Comparison of ENCODE assay signal across 29 cellular contexts in the genomic region with DNA sequence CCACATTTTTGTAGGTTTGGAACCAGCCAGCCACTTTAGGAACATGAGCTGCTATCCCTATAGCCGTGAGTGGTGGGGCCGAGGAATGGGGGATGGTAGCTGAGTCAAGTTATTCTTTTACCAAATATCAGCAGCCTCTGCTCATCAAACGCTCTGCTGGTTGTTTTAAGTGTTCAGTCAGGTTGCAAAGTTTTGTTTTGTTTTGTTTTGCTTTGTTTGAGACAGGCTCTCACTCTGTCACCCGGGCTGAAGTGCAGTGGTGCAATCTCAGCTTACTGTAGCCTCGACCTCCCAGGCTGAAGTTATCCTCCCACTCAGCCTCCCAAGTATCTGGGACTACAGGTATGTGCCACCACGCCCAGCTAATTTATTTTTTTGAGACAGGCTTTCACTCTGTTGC. TPM values are rescaled to one million over a fixed set of nuclear protein-coding genes. Genes with fewer than 3 reads are reported as not detected.
"Had no signal": no experiment of that assay in that cellular context is flagged by ENCODE, and none has a peak within 500 bp of the region (broad histone marks: within the 10 kb centered on the region; RNA-seq: fewer than 3 reads in every experiment).

No MANE protein-coding gene starts in this region.

- H3K4me3 ChIP-seq: breast epithelium, MG63, Peyer's patch, SJCRH30 had no signal

- H3K9me3 Mint-ChIP-seq: activated T-helper 1 cell treated with anti-CD3 and anti-CD28 coated beads, Interleukin-12 subunit alpha, Interleukin-12 subunit beta, Interleukin-2, Interleukin-4 antibody, amounts not matched to agents 30 ng/mL and 10 ng/mL and 1 ng/mL, durations not matched to agents 14 hours and 24 hours and 36 hours had no signal

- H3K27me3 ChIP-seq: breast epithelium, MG63, Peyer's patch, SJCRH30 had no signal

- H3K9ac ChIP-seq: SK-N-SH had no signal

- H3K4me3 Mint-ChIP-seq: activated CD4-positive, alpha-beta T cell treated with anti-CD3 and anti-CD28 coated beads for 36 hours; activated CD8-positive, alpha-beta memory T cell treated with anti-CD3 and anti-CD28 coated beads, Interleukin-2, amount 10 ng/mL, durations not matched to agents 7 days and 5 days; activated naive CD4-positive, alpha-beta T cell treated with anti-CD3 and anti-CD28 coated beads, Interleukin-2, amount 50 U/mL, for 24 hours; activated T-cell treated with anti-CD3 and anti-CD28 coated beads, Interleukin-2, amount 50 U/mL, for 24 hours; activated T-helper 1 cell treated with anti-CD3 and anti-CD28 coated beads, Interleukin-12 subunit alpha, Interleukin-12 subunit beta, Interleukin-2, Interleukin-4 antibody, amounts not matched to agents 30 ng/mL and 10 ng/mL and 1 ng/mL, durations not matched to agents 14 hours and 24 hours and 36 hours had no signal

- ATAC-seq: activated CD4-positive, alpha-beta T cell treated with anti-CD3 and anti-CD28 coated beads for 36 hours; activated CD8-positive, alpha-beta memory T cell treated with anti-CD3 and anti-CD28 coated beads, Interleukin-2, amount 10 ng/mL, durations not matched to agents 7 days and 5 days had no signal

- H3K27ac Mint-ChIP-seq: activated CD4-positive, alpha-beta T cell treated with anti-CD3 and anti-CD28 coated beads for 36 hours; activated CD8-positive, alpha-beta memory T cell treated with anti-CD3 and anti-CD28 coated beads, Interleukin-2, amount 10 ng/mL, durations not matched to agents 7 days and 5 days; activated naive CD4-positive, alpha-beta T cell treated with anti-CD3 and anti-CD28 coated beads, Interleukin-2, amount 50 U/mL, for 24 hours; activated T-cell treated with anti-CD3 and anti-CD28 coated beads, Interleukin-2, amount 50 U/mL, for 24 hours; activated T-helper 1 cell treated with anti-CD3 and anti-CD28 coated beads, Interleukin-12 subunit alpha, Interleukin-12 subunit beta, Interleukin-2, Interleukin-4 antibody, amounts not matched to agents 30 ng/mL and 10 ng/mL and 1 ng/mL, durations not matched to agents 14 hours and 24 hours and 36 hours had no signal

- DNase-seq: activated CD4-positive, alpha-beta T cell treated with anti-CD3 and anti-CD28 coated beads for 36 hours; activated CD8-positive, alpha-beta memory T cell treated with anti-CD3 and anti-CD28 coated beads, Interleukin-2, amount 10 ng/mL, durations not matched to agents 7 days and 5 days; activated effector memory CD4-positive, alpha-beta T cell treated with Interleukin-2 at 50 U/mL for 16 hours; activated naive CD4-positive, alpha-beta T cell; activated T-cell treated with anti-CD3 and anti-CD28 coated beads, Interleukin-2, amount 50 U/mL, for 24 hours; aorta; caudate nucleus; MG63; MV-4-11; NCI-H1092 treated with DMSO at 0.1 percent for 48 hours; NCI-H1417 treated with DMSO at 0.1 percent for 48 hours; NCI-H1694; NCI-H2029; NCI-H2107; NCI-H345; NCI-H510A; NK-92 treated with Interleukin-12 subunit alpha and Interleukin-12 subunit beta, amount 100 ng/mL, for 24 hours; OCI-M1; Peyer's patch; Right ventricle myocardium superior; SJCRH30; SK-N-SH; T-helper 1 cell; WERI-Rb-1 had no signal

- H3K9me3 ChIP-seq: breast epithelium, Peyer's patch, SJCRH30 had no signal

- H3K27me3 Mint-ChIP-seq: activated CD4-positive, alpha-beta T cell treated with anti-CD3 and anti-CD28 coated beads for 36 hours; activated CD8-positive, alpha-beta memory T cell treated with anti-CD3 and anti-CD28 coated beads, Interleukin-2, amount 10 ng/mL, durations not matched to agents 7 days and 5 days; activated naive CD4-positive, alpha-beta T cell treated with anti-CD3 and anti-CD28 coated beads, Interleukin-2, amount 50 U/mL, for 24 hours; activated T-cell treated with anti-CD3 and anti-CD28 coated beads, Interleukin-2, amount 50 U/mL, for 24 hours had no signal

- H3K27ac ChIP-seq: breast epithelium, Peyer's patch, RWPE1, SJCRH30, WERI-Rb-1 had no signal

- H3K4me1 ChIP-seq: breast epithelium, Peyer's patch, SJCRH30 had no signal

- H3K36me3 ChIP-seq: breast epithelium, WERI-Rb-1 had no signal

- H3K4me2 ChIP-seq: SK-N-SH had no signal

RNA-seq across cellular contexts. Expression of gene GSTT4, which starts 20.2 kb away (rescaled TPM):
- total RNA-seq: activated CD4-positive, alpha-beta T cell treated with anti-CD3 and anti-CD28 coated beads for 36 hours; activated CD8-positive, alpha-beta memory T cell treated with anti-CD3 and anti-CD28 coated beads, Interleukin-2, amount 10 ng/mL, durations not matched to agents 7 days and 5 days; activated T-helper 1 cell treated with anti-CD3 and anti-CD28 coated beads, Interleukin-12 subunit alpha, Interleukin-12 subunit beta, Interleukin-2, Interleukin-4 antibody, amounts not matched to agents 30 ng/mL and 10 ng/mL and 1 ng/mL, durations not matched to agents 14 hours and 24 hours and 36 hours; aorta; breast epithelium; Peyer's patch; Right ventricle myocardium superior; SJCRH30; T-helper 2 cell treated with Interferon-gamma antibody and Interleukin-4, amounts not matched to agents 100 ng/mL and 5 ng/mL, for 36 hours had no signal
- polyA plus RNA-seq: aorta, SK-N-SH had no signal

RNA-seq across cellular contexts. Expression of gene GSTT2, which starts 45.5 kb away (rescaled TPM):
- total RNA-seq: activated CD4-positive, alpha-beta T cell treated with anti-CD3 and anti-CD28 coated beads for 36 hours; activated CD8-positive, alpha-beta memory T cell treated with anti-CD3 and anti-CD28 coated beads, Interleukin-2, amount 10 ng/mL, durations not matched to agents 7 days and 5 days; activated T-helper 1 cell treated with anti-CD3 and anti-CD28 coated beads, Interleukin-12 subunit alpha, Interleukin-12 subunit beta, Interleukin-2, Interleukin-4 antibody, amounts not matched to agents 30 ng/mL and 10 ng/mL and 1 ng/mL, durations not matched to agents 14 hours and 24 hours and 36 hours; breast epithelium; Peyer's patch had no signal
- polyA plus RNA-seq: aorta had no signal

RNA-seq across cellular contexts. Expression of gene DDTL, which starts 58.8 kb away (rescaled TPM):
- total RNA-seq: activated CD8-positive, alpha-beta memory T cell treated with anti-CD3 and anti-CD28 coated beads, Interleukin-2, amount 10 ng/mL, durations not matched to agents 7 days and 5 days had no signal
